ENCODE assay signal across 9 cellular contexts in genomic region chr11:111514216-111515031, GRCh38. TPM values are rescaled to one million over a fixed set of nuclear protein-coding genes. Genes with fewer than 3 reads are reported as not detected.
DNase-seq lines count a peak whose midpoint lies in the region; ATAC-seq and TF ChIP-seq lines count a peak whose summit lies in the region.
"Had no signal": no experiment of that assay in that cellular context is flagged by ENCODE, and none has a peak within 500 bp of the region (broad histone marks: within the 10 kb centered on the region; RNA-seq: fewer than 3 reads in every experiment).

Gene HOATZ (plus strand): TSS chr11:111514778. CDS start chr11:111514785, 7 bp downstream.

- no peak within 1 kb of the TSS for H3K27ac ChIP-seq in CD8-positive, alpha-beta memory T cell (ENCODE audit: low read depth, low read length)

- CTCF ChIA-PET in CD8-positive, alpha-beta memory T cell (lab: Charles Lee): no interaction called here

- no peaks in the 10 kb centered on the region for H3K36me3 ChIP-seq in CD8-positive, alpha-beta memory T cell (ENCODE audit: insufficient read depth, low read length)

- H3K36me3 Mint-ChIP-seq in CD8-positive, alpha-beta memory T cell: peaks cover 0 to 6% (median 4%) of the 10 kb centered on the region in 3 donors
- H3K36me3 Mint-ChIP-seq in mesothelial cell of epicardium: no peaks in the 10 kb centered on the region

- H3K27me3 ChIP-seq in CD8-positive, alpha-beta memory T cell (ENCODE audit: insufficient read depth, low read length, poor library complexity, severe bottlenecking): peaks cover 15% of the 10 kb centered on the region

- peaks cover 7 to 24% (median 14%) of the 10 kb centered on the region in 3 donors for H3K4me1 Mint-ChIP-seq in CD8-positive, alpha-beta memory T cell
- H3K4me1 Mint-ChIP-seq in mesothelial cell of epicardium: peaks cover 10% of the 10 kb centered on the region

- H3K4me3 ChIP-seq in CD8-positive, alpha-beta memory T cell (ENCODE audit: low read length): no peak within 1 kb of the TSS
- peak within 1 kb of the TSS in 1 of 2 donors; percentile 19 for H3K4me3 ChIP-seq in cardiac fibroblast (replicated peaks in 1 of 2; ENCODE audit: low read depth in 2 of 2, low read length in 2 of 2)

- H3K9me3 ChIP-seq in CD8-positive, alpha-beta memory T cell (ENCODE audit: low read length): no peaks in the 10 kb centered on the region

- TF ChIP-seq CTCF in cardiac fibroblast (IDR thresholded peaks at IDR 0.05; ENCODE audit: low read depth, low read length) (peak; percentile 22), mesothelial cell of epicardium (IDR thresholded peaks at IDR 0.05; ENCODE audit: unreplicated experiment) (no peak)

- H3K27ac Mint-ChIP-seq in CD8-positive, alpha-beta memory T cell: no peak within 1 kb of the TSS
- no peak within 1 kb of the TSS for H3K27ac Mint-ChIP-seq in mesothelial cell of epicardium

- POLR2A ChIA-PET in CD8-positive, alpha-beta memory T cell (lab: Charles Lee): no interaction called here

- H3K4me1 ChIP-seq in CD8-positive, alpha-beta memory T cell (ENCODE audit: insufficient read depth, low read length): no peaks in the 10 kb centered on the region

- peak within 1 kb of the TSS in 5 of 7 donors; percentile 6 to 61 (median 49) for H3K4me3 Mint-ChIP-seq in CD8-positive, alpha-beta memory T cell
- peak within 1 kb of the TSS; percentile 46 for H3K4me3 Mint-ChIP-seq in mesothelial cell of epicardium

- no peak for DNase-seq in CD8-positive, alpha-beta memory T cell
- DNase-seq in NCI-H345 (lab: John Stamatoyannopoulos, UW): peak; percentile 81
- DNase-seq in cardiac fibroblast (ENCODE audit: low read depth in 2 of 2): peak; percentile 13 to 18
- peak in 1 of 2 experiments; percentile 38 for DNase-seq in mesothelial cell of epicardium (ENCODE audit: low spot score in 2 of 2, unreplicated experiment in 2 of 2)
- DNase-seq in KG1 (lab: John Stamatoyannopoulos, UW): no peak
- no peak for DNase-seq in NOMO-1 treated with dmso at 0.1 percent for 144 hours (lab: John Stamatoyannopoulos, UW; ENCODE audit: unreplicated experiment)

- ATAC-seq in HG03095 (IDR thresholded peaks at IDR 0.05; ENCODE audit: unreplicated experiment) (no peak), GM18858 (IDR thresholded peaks at IDR 0.05; ENCODE audit: unreplicated experiment) (no peak)

- H3K9me3 Mint-ChIP-seq in CD8-positive, alpha-beta memory T cell: peaks cover 0 to 3% (median 0%) of the 10 kb centered on the region in 5 donors
- no peaks in the 10 kb centered on the region for H3K9me3 Mint-ChIP-seq in mesothelial cell of epicardium

- H3K27me3 Mint-ChIP-seq in CD8-positive, alpha-beta memory T cell: peaks cover 38 to 50% of the 10 kb centered on the region in 2 donors
- peaks cover 39% of the 10 kb centered on the region for H3K27me3 Mint-ChIP-seq in mesothelial cell of epicardium (ENCODE audit: low read depth)

RNA-seq across cellular contexts. Expression of gene HOATZ, which starts in this region (rescaled TPM):
- total RNA-seq in CD8-positive, alpha-beta memory T cell: not detected
- not detected for polyA plus RNA-seq in CD8-positive, alpha-beta memory T cell
- total RNA-seq in mesothelial cell of epicardium: not detected in 3 replicates
- total RNA-seq: cardiac septum had no signal

Comparison
In these comparisons a context has a peak if more than half of its experiments do, and no peak if none do; other contexts are left out.
1. DNase-seq: peak in NCI-H345 (single experiment) and cardiac fibroblast (2 of 2); none in CD8-positive, alpha-beta memory T cell (0 of 5), KG1 (single experiment) and NOMO-1 treated with dmso at 0.1 percent for 144 hours (single experiment).